In genomic region chr7:138259675-138260074, GRCh38 we compare ENCODE assay signal across 1 cellular context.
TF ChIP-seq lines count a peak whose summit lies in the region.

No MANE protein-coding gene starts in this region.

TF ChIP-seq in K562, 482 proteins besides CTCF, POLR2A, EP300 and RAD21 (continued from another document):
- TF ChIP-seq ZNF644 (tag; IDR thresholded peaks at IDR 0.05; ENCODE audit: low read depth) (0 out of 2 replicates have a peak, but pooled peaks have one; percentile 61), ZNF121 (CRISPR knock-in tag; conservative IDR thresholded peaks at IDR 0.05) (no peak), TFE3 (CRISPR knock-in tag; IDR thresholded peaks at IDR 0.05) (no peak), HBP1 (CRISPR knock-in tag; IDR thresholded peaks at IDR 0.05) (no peak), ZEB2 (IDR thresholded peaks at IDR 0.05) (no peak), NR4A1 (CRISPR knock-in tag; IDR thresholded peaks at IDR 0.05) (no peak), NR4A1 (tag; IDR thresholded peaks at IDR 0.05) (peak; percentile 69; the same call in 1 of the 2 replicates), PRPF4 (IDR thresholded peaks at IDR 0.05; ENCODE audit: insufficient read depth, low read depth, low read length, poor library complexity, severe bottlenecking) (no peak), DMBX1 (CRISPR knock-in tag; IDR thresholded peaks at IDR 0.05; ENCODE audit: borderline replicate concordance) (peak; percentile 85), SIRT6 (IDR thresholded peaks at IDR 0.05; ENCODE audit: low read depth, low read length) (no peak), MAX (CRISPR knock-in tag; IDR thresholded peaks at IDR 0.05) (no peak), CHD1 (IDR thresholded peaks at IDR 0.05; ENCODE audit: low read length) (no peak), NONO (IDR thresholded peaks at IDR 0.05; ENCODE audit: low read depth in 2 of 2, low read length in 1 of 2) (no peak), CAMTA2 (CRISPR knock-in tag; conservative IDR thresholded peaks at IDR 0.05) (no peak), USF1 (CRISPR knock-in tag; IDR thresholded peaks at IDR 0.05) (no peak), ELF2 (CRISPR knock-in tag; IDR thresholded peaks at IDR 0.05) (0 out of 2 replicates have a peak, but pooled peaks have one; percentile 56), KLF6 (CRISPR knock-in tag; IDR thresholded peaks at IDR 0.05; ENCODE audit: borderline replicate concordance) (peak; percentile 69; the same call in 1 of the 2 replicates), SIN3B (IDR thresholded peaks at IDR 0.05; ENCODE audit: low read depth) (no peak), ZNF778 (CRISPR knock-in tag; IDR thresholded peaks at IDR 0.05) (no peak), GTF3C2 (IDR thresholded peaks at IDR 0.05; ENCODE audit: borderline replicate concordance, extremely low read depth, insufficient read length) (no peak), EGR1 (conservative IDR thresholded peaks at IDR 0.05) (no peak), TCFL5 (CRISPR knock-in tag; conservative IDR thresholded peaks at IDR 0.05) (no peak)
